1 cellular context compared by ENCODE assay signal in genomic region chr12:93441617-93442410, GRCh38.
TF ChIP-seq lines count a peak whose summit lies in the region.

Gene UBE2N, minus strand, starts transcription at chr12:93441947. Its CDS starts 63 bp downstream, at chr12:93441884.

TF ChIP-seq in HepG2, 621 proteins besides CTCF, POLR2A, EP300 and RAD21 (continued from another document and continues in another):
- TF ChIP-seq ZBTB2 (CRISPR knock-in tag; IDR thresholded peaks at IDR 0.05; ENCODE audit: low read depth) (peak; percentile 44; the same call in 1 of the 2 replicates), GZF1 (CRISPR knock-in tag; IDR thresholded peaks at IDR 0.05) (no peak), ERF (CRISPR knock-in tag; IDR thresholded peaks at IDR 0.05) (peak; percentile 89; the same call in 1 of the 2 replicates), ZNF335 (CRISPR knock-in tag; IDR thresholded peaks at IDR 0.05) (no peak), NCOR1 (IDR thresholded peaks at IDR 0.05; ENCODE audit: borderline replicate concordance, low read length) (no peak), PTBP1 (IDR thresholded peaks at IDR 0.05; ENCODE audit: low read depth, low read length, poor library complexity, severe bottlenecking) (no peak), ZNF770 (CRISPR knock-in tag; IDR thresholded peaks at IDR 0.05) (peak; percentile 52; the same call in 1 of the 2 replicates), ATF3 (CRISPR knock-in tag; IDR thresholded peaks at IDR 0.05) (no peak), ZNF24 (IDR thresholded peaks at IDR 0.05) (peak; percentile 96), ZNF451 (CRISPR knock-in tag; IDR thresholded peaks at IDR 0.05) (0 out of 2 replicates have a peak, but pooled peaks have one; percentile 58), ZNF276 (CRISPR knock-in tag; IDR thresholded peaks at IDR 0.05; ENCODE audit: low read depth) (no peak), KDM1A (CRISPR knock-in tag; IDR thresholded peaks at IDR 0.05) (no peak), ZNF264 (CRISPR knock-in tag; IDR thresholded peaks at IDR 0.05) (no peak), ZSCAN31 (CRISPR knock-in tag; IDR thresholded peaks at IDR 0.05; ENCODE audit: low read depth) (peak; percentile 56; the same call in 1 of the 2 replicates), MXI1 (IDR thresholded peaks at IDR 0.05; ENCODE audit: borderline replicate concordance, low read depth, low read length) (peak; percentile 78), FOXK2 (IDR thresholded peaks at IDR 0.05) (no peak), CBFB (CRISPR knock-in tag; IDR thresholded peaks at IDR 0.05) (peak; percentile 53; the same call in 1 of the 2 replicates), SAP130 (CRISPR knock-in tag; IDR thresholded peaks at IDR 0.05; ENCODE audit: low read depth) (peak; percentile 89), TOPORS (CRISPR knock-in tag; IDR thresholded peaks at IDR 0.05) (peak; percentile 58; the same call in 1 of the 2 replicates), ZNF543 (CRISPR knock-in tag; IDR thresholded peaks at IDR 0.05) (no peak; the same call in 1 of the 2 replicates), SETDB1 (CRISPR knock-in tag; IDR thresholded peaks at IDR 0.05; ENCODE audit: borderline replicate concordance) (no peak), SP4 (CRISPR knock-in tag; IDR thresholded peaks at IDR 0.05) (peak; percentile 78; the same call in 1 of the 2 replicates), ZNF180 (CRISPR knock-in tag; IDR thresholded peaks at IDR 0.05; ENCODE audit: borderline replicate concordance, low read depth) (no peak), MXD3 (CRISPR knock-in tag; IDR thresholded peaks at IDR 0.05) (peak; percentile 88; the same call in 1 of the 2 replicates), RFXAP (CRISPR knock-in tag; IDR thresholded peaks at IDR 0.05; ENCODE audit: borderline replicate concordance) (peak; percentile 97), FOSL1 (CRISPR knock-in tag; IDR thresholded peaks at IDR 0.05; ENCODE audit: borderline replicate concordance) (no peak), ZNF563 (CRISPR knock-in tag; IDR thresholded peaks at IDR 0.05) (peak; percentile 19; the same call in 1 of the 2 replicates), ZNF740 (CRISPR knock-in tag; IDR thresholded peaks at IDR 0.05) (no peak; the same call in 1 of the 2 replicates), KMT2B (CRISPR knock-in tag; IDR thresholded peaks at IDR 0.05) (peak; percentile 89), ZSCAN21 (CRISPR knock-in tag; IDR thresholded peaks at IDR 0.05; ENCODE audit: borderline replicate concordance) (peak; percentile 58; the same call in 1 of the 2 replicates), HOMEZ (CRISPR knock-in tag; IDR thresholded peaks at IDR 0.05; ENCODE audit: low read depth) (no peak), ZNF292 (CRISPR knock-in tag; IDR thresholded peaks at IDR 0.05; ENCODE audit: borderline replicate concordance, low read depth) (no peak), ZNF7 (CRISPR knock-in tag; IDR thresholded peaks at IDR 0.05) (no peak), MTF2 (CRISPR knock-in tag; IDR thresholded peaks at IDR 0.05; ENCODE audit: borderline replicate concordance) (no peak), AGO2 (optimal IDR thresholded peaks at IDR 0.05; ENCODE audit: low read depth, low read length) (peak; percentile 71), ZNF124 (CRISPR knock-in tag; IDR thresholded peaks at IDR 0.05) (no peak), ARID2 (CRISPR knock-in tag; IDR thresholded peaks at IDR 0.05; ENCODE audit: borderline replicate concordance) (0 out of 2 replicates have a peak, but pooled peaks have one; percentile 85), PAF1 (CRISPR knock-in tag; IDR thresholded peaks at IDR 0.05) (no peak), ZBTB26 (CRISPR knock-in tag; IDR thresholded peaks at IDR 0.05; ENCODE audit: borderline replicate concordance) (no peak), ZNF318 (CRISPR knock-in tag; IDR thresholded peaks at IDR 0.05) (0 out of 2 replicates have a peak, but pooled peaks have one; percentile 20), SSRP1 (CRISPR knock-in tag; IDR thresholded peaks at IDR 0.05) (no peak), JUNB (CRISPR knock-in tag; IDR thresholded peaks at IDR 0.05; ENCODE audit: borderline replicate concordance) (no peak), ZNF780A (CRISPR knock-in tag; IDR thresholded peaks at IDR 0.05) (no peak), PATZ1 (CRISPR knock-in tag; IDR thresholded peaks at IDR 0.05) (peak; percentile 94)
